Comparison of ENCODE assay signal across 7 cellular contexts in genomic region chr3:13650210-13651056, GRCh38.
DNase-seq lines count a peak whose midpoint lies in the region; ATAC-seq and TF ChIP-seq lines count a peak whose summit lies in the region.

No MANE protein-coding gene starts in this region.

- H3K4me1 ChIP-seq in PC-9 (replicated peaks; ENCODE audit: insufficient read depth): peaks cover 57% of the 10 kb centered on the region

- no peak overlapping the region for H2AFZ ChIP-seq in PC-9

- CTCF ChIA-PET in PC-9 (lab: Charles Lee): interaction anchor here (0.5 to 2.6 kb wide), 4 partner anchors 93 to 155 kb away, joined by 3 to 31 read pairs (median 4); no protein-coding TSS in a partner anchor

- POLR2A ChIA-PET in PC-9 (lab: Charles Lee; ENCODE audit: unreplicated experiment): no interaction called here

- no peaks in the 10 kb centered on the region for H3K27me3 ChIP-seq in PC-9 (ENCODE audit: insufficient read depth, low read depth)

- H4K20me1 ChIP-seq in PC-9 (ENCODE audit: insufficient read depth): no peaks in the 10 kb centered on the region

- no peaks in the 10 kb centered on the region for H3K9me2 ChIP-seq in PC-9 (ENCODE audit: insufficient read depth)

- H3K27me3 Mint-ChIP-seq in nephron progenitor cell (ENCODE audit: low read depth, poor library complexity): peaks cover 48% of the 10 kb centered on the region

- H3K4me3 Mint-ChIP-seq in nephron progenitor cell: peak overlapping the region; percentile 41

- H3F3A ChIP-seq in PC-9 (ENCODE audit: insufficient read depth, low read depth): peaks cover 25% of the 10 kb centered on the region; the same call in 1 of the 2 replicates

- peak in 1 of 2 experiments; percentile 78 for DNase-seq in PC-9
- peak; percentile 83 to 89 for DNase-seq in activated T-cell treated with anti-CD3 and anti-CD28 coated beads, Interleukin-2, amount 50 U/mL, for 48 hours
- DNase-seq in fibroblast of gingiva (ENCODE audit: low read depth): peak; percentile 57
- DNase-seq in nephron progenitor cell: peak; percentile 97
- DNase-seq in stimulated activated naive CD4-positive, alpha-beta T cell treated with Interleukin-2 at 50 U/mL for 16 hours (lab: John Stamatoyannopoulos, UW): peak; percentile 62

- H3K9me3 Mint-ChIP-seq in nephron progenitor cell: no peaks in the 10 kb centered on the region

- no peaks in the 10 kb centered on the region for H3K36me3 ChIP-seq in PC-9 (ENCODE audit: low read depth)

- H3K79me2 ChIP-seq in PC-9 (ENCODE audit: low read depth): no peaks in the 10 kb centered on the region

- peak overlapping the region; percentile 57 for H3K27ac Mint-ChIP-seq in nephron progenitor cell

- ATAC-seq in HG02970 (IDR thresholded peaks at IDR 0.05; ENCODE audit: low FRiP score, unreplicated experiment): peak; percentile 51

- TF ChIP-seq CTCF in GM12874 (IDR thresholded peaks at IDR 0.05; ENCODE audit: insufficient read depth, low read depth, low read length) (peak; percentile 100), PC-9 (conservative IDR thresholded peaks at IDR 0.05) (peak; percentile 99), nephron progenitor cell (IDR thresholded peaks at IDR 0.05) (peak; percentile 100)

- H3K4me1 Mint-ChIP-seq in nephron progenitor cell: peaks cover 60% of the 10 kb centered on the region

- H3K27ac ChIP-seq in PC-9: no peak overlapping the region

- peak overlapping the region; percentile 45; the same call in 1 of the 2 replicates for H3K4me3 ChIP-seq in PC-9

- intact Hi-C loops in PC-9 (cut with micrococcal nuclease; ENCODE audit: unreplicated experiment): loop anchor here (1.0 to 10.0 kb wide), 2 partner anchors 366 to 558 kb away; no protein-coding TSS in a partner anchor

- no TSS peak for BruUV-seq in PC-9 (replicated peaks; lab: Mats Ljungman, UMichigan)

- H3K4me2 ChIP-seq in PC-9: peak overlapping the region; percentile 79

- H3K36me3 Mint-ChIP-seq in nephron progenitor cell (ENCODE audit: low read depth): no peaks in the 10 kb centered on the region

- no peaks in the 10 kb centered on the region for H3K9me3 ChIP-seq in PC-9 (ENCODE audit: insufficient read depth, low read depth)
